9 cellular contexts compared by ENCODE assay signal in genomic region chr9:137167752-137168574, GRCh38. TPM values are rescaled to one million over a fixed set of nuclear protein-coding genes. Genes with fewer than 3 reads are reported as not detected.
DNase-seq lines count a peak whose midpoint lies in the region; ATAC-seq and TF ChIP-seq lines count a peak whose summit lies in the region.
"Had no signal": no experiment of that assay in that cellular context is flagged by ENCODE, and none has a peak within 500 bp of the region (broad histone marks: within the 10 kb centered on the region; RNA-seq: fewer than 3 reads in every experiment).

No MANE protein-coding gene starts in this region.

- no peak for TF ChIP-seq POLR2A in esophagus squamous epithelium (IDR thresholded peaks at IDR 0.05)
- TF ChIP-seq POLR2A in suprapubic skin (IDR thresholded peaks at IDR 0.05): no peak

- H3K36me3 Mint-ChIP-seq in activated CD4-positive, alpha-beta T cell treated with anti-CD3 and anti-CD28 coated beads for 36 hours (ENCODE audit: low read depth): no peaks in the 10 kb centered on the region

- H3K36me3 ChIP-seq in esophagus squamous epithelium: no peaks in the 10 kb centered on the region
- H3K36me3 ChIP-seq in suprapubic skin: no peaks in the 10 kb centered on the region

- H3K27me3 Mint-ChIP-seq in activated CD4-positive, alpha-beta T cell treated with anti-CD3 and anti-CD28 coated beads for 36 hours: peaks cover 27% of the 10 kb centered on the region

- peak; percentile 20 for ATAC-seq in activated CD4-positive, alpha-beta T cell treated with anti-CD3 and anti-CD28 coated beads for 36 hours
- ATAC-seq in HG03439 (IDR thresholded peaks at IDR 0.05; ENCODE audit: unreplicated experiment): no peak

- H3K9me3 ChIP-seq in esophagus squamous epithelium (no peaks in the 10 kb centered on the region), suprapubic skin (no peaks in the 10 kb centered on the region)

- POLR2A ChIA-PET in activated CD4-positive, alpha-beta T cell treated with anti-CD3 and anti-CD28 coated beads for 36 hours (lab: Charles Lee): no interaction called here

- H3K4me1 Mint-ChIP-seq in activated CD4-positive, alpha-beta T cell treated with anti-CD3 and anti-CD28 coated beads for 36 hours: no peaks in the 10 kb centered on the region

- intact Hi-C loops in activated CD4-positive, alpha-beta T cell treated with anti-CD3 and anti-CD28 coated beads for 36 hours (cut with DNase I, micrococcal nuclease): no loop called here
- intact Hi-C loops in esophagus squamous epithelium (cut with DNase I): no loop called here

- no peak overlapping the region for H3K4me3 Mint-ChIP-seq in activated CD4-positive, alpha-beta T cell treated with anti-CD3 and anti-CD28 coated beads for 36 hours

- H3K4me3 ChIP-seq in esophagus squamous epithelium (peak overlapping the region; percentile 26 to 58 (median 36)), suprapubic skin (peak overlapping the region; percentile 50)

- H3K9me3 Mint-ChIP-seq in activated CD4-positive, alpha-beta T cell treated with anti-CD3 and anti-CD28 coated beads for 36 hours (ENCODE audit: low read depth): no peaks in the 10 kb centered on the region

- H3K27ac Mint-ChIP-seq in activated CD4-positive, alpha-beta T cell treated with anti-CD3 and anti-CD28 coated beads for 36 hours: no peak overlapping the region

- peaks cover 34 to 100% (median 56%) of the 10 kb centered on the region in 4 donors for H3K27me3 ChIP-seq in esophagus squamous epithelium
- H3K27me3 ChIP-seq in suprapubic skin: peaks cover 100% of the 10 kb centered on the region

- TF ChIP-seq CTCF in esophagus squamous epithelium (IDR thresholded peaks at IDR 0.05): no peak
- no peak for TF ChIP-seq CTCF in suprapubic skin (IDR thresholded peaks at IDR 0.05)

- no peak for TF ChIP-seq EP300 in suprapubic skin (IDR thresholded peaks at IDR 0.05)

- H3K4me1 ChIP-seq in esophagus squamous epithelium: peaks cover 17 to 56% (median 29%) of the 10 kb centered on the region in 3 donors
- H3K4me1 ChIP-seq in suprapubic skin: peaks cover 43% of the 10 kb centered on the region

- WGBS in esophagus squamous epithelium, 2 donors: no CpG with 5 or more reads among the region's 57 CpGs
- WGBS in suprapubic skin: 16% methylated on average over 10 of the region's 57 CpGs

- H3K27ac ChIP-seq in esophagus squamous epithelium (no peak overlapping the region), suprapubic skin (peak overlapping the region; percentile 79)

- CTCF ChIA-PET in activated CD4-positive, alpha-beta T cell treated with anti-CD3 and anti-CD28 coated beads for 36 hours (lab: Charles Lee): interaction anchor here (0.6 to 0.7 kb wide), 2 partner anchors 121 to 640 kb away, joined by 3 to 4 read pairs; no protein-coding TSS in a partner anchor

- peak; percentile 34 for DNase-seq in activated CD4-positive, alpha-beta T cell treated with anti-CD3 and anti-CD28 coated beads for 36 hours
- DNase-seq in activated CD4-positive, alpha-beta T cell treated with anti-CD3 and anti-CD28 coated beads, Interleukin-2, amount 50 U/mL, for 48 hours: no peak
- DNase-seq in NCI-H774 (lab: John Stamatoyannopoulos, UW) (peak; percentile 58), esophagus squamous epithelium (lab: John Stamatoyannopoulos, UW) (no peak), suprapubic skin (ENCODE audit: low spot score in 2 of 2) (no peak), A172 (ENCODE audit: low spot score) (no peak), NAMALWA (ENCODE audit: low spot score) (no peak)
- DNase-seq: AML-193 had no signal

RNA-seq across cellular contexts. Expression of gene LRRC26, which starts 1.9 kb away (rescaled TPM):
- not detected for total RNA-seq in activated CD4-positive, alpha-beta T cell treated with anti-CD3 and anti-CD28 coated beads for 36 hours
- total RNA-seq in esophagus squamous epithelium (1 to 10 TPM in 1 of 4 donors, under 1 TPM in 2, not detected in 1; 0.82 to 3.7 (median 0.95) TPM), suprapubic skin (10 to 100 TPM in 1 of 4 donors, 1 to 10 TPM in 3; 5.4 to 37.2 (median 7.9) TPM)
- total RNA-seq in A172 (2014; rRNA removed; shearing (Covaris generic)): not detected in 2 replicates

RNA-seq across cellular contexts. Expression of gene TMEM210, which starts 3.9 kb away (rescaled TPM):
- total RNA-seq in activated CD4-positive, alpha-beta T cell treated with anti-CD3 and anti-CD28 coated beads for 36 hours: not detected
- total RNA-seq in esophagus squamous epithelium (not detected), suprapubic skin (not detected)
- total RNA-seq in A172 (2014; rRNA removed; shearing (Covaris generic)): not detected in 2 replicates

RNA-seq across cellular contexts. Expression of gene ANAPC2, which starts 20.4 kb away (rescaled TPM):
- 10 to 100 TPM; 30.8 to 38.4 TPM for total RNA-seq in activated CD4-positive, alpha-beta T cell treated with anti-CD3 and anti-CD28 coated beads for 36 hours
- 10 to 100 TPM; 14.0 to 34.1 (median 25.1) TPM for total RNA-seq in esophagus squamous epithelium
- total RNA-seq in suprapubic skin: 10 to 100 TPM; 24.8 to 99.8 (median 54.9) TPM
- 23.1 and 29.2 TPM in 2 replicates for total RNA-seq in A172 (2014; rRNA removed; shearing (Covaris generic))

RNA-seq across cellular contexts. Expression of gene SSNA1, which starts 20.5 kb away (rescaled TPM):
- 10 to 100 TPM; 53.6 to 58.6 TPM for total RNA-seq in activated CD4-positive, alpha-beta T cell treated with anti-CD3 and anti-CD28 coated beads for 36 hours
- total RNA-seq in esophagus squamous epithelium (100 to 1,000 TPM in 2 of 4 donors, 10 to 100 TPM in 2; 67.1 to 124 (median 96.7) TPM), suprapubic skin (10 to 100 TPM; 45.9 to 72.0 (median 71.1) TPM)
- total RNA-seq in A172 (2014; rRNA removed; shearing (Covaris generic)): 257 and 270 TPM in 2 replicates

RNA-seq across cellular contexts. Expression of gene GRIN1, which starts 29.0 kb away (rescaled TPM):
- under 1 TPM in 1 of 2 experiments, not detected in 1; 0.14 TPM for total RNA-seq in activated CD4-positive, alpha-beta T cell treated with anti-CD3 and anti-CD28 coated beads for 36 hours
- total RNA-seq in esophagus squamous epithelium (under 1 TPM in 1 of 4 donors, not detected in 3; 0.38 TPM), suprapubic skin (under 1 TPM in 3 of 4 donors, not detected in 1; 0.16 to 0.25 (median 0.16) TPM)
- total RNA-seq in A172 (2014; rRNA removed; shearing (Covaris generic)): not detected in 2 replicates

Comparison
In these comparisons a context has a peak if more than half of its experiments do, and no peak if none do; other contexts are left out.
1. DNase-seq: peak in activated CD4-positive, alpha-beta T cell treated with anti-CD3 and anti-CD28 coated beads for 36 hours (single experiment) and NCI-H774 (single experiment); none in activated CD4-positive, alpha-beta T cell treated with anti-CD3 and anti-CD28 coated beads, Interleukin-2, amount 50 U/mL, for 48 hours (0 of 2), esophagus squamous epithelium (single experiment), suprapubic skin (0 of 2), A172 (single experiment) and NAMALWA (single experiment).